Comparison of ENCODE assay signal across 22 cellular contexts in the genomic region with DNA sequence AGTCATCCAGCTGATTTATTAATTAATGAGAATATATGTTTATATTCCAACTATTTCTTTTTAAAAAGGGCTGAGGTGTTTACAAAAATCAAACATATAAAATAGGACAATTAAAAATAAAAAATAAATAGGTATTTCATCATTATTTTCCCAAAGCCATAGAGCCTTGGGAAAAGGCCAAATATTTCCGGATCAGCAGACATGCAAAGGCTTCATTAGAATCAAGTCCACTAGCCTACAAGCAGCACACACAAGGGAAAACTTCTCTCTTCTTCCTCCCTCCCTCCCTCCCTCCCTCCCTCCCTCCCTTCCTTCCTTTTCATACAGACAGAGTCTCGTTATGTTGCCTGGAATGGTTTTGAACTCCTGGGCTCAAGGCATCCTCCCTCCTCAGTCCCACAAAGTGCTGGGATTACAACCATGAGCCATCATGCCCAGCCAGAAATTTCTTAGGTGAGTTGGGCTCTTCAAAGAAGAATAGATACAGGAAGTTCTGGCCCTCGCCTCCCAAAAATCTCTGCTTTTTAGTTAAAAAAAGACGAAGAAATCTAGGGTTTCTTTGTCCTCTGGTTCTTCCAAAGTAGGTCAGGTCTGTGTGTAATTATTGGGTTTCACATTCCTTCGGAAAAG.
DNase-seq lines count a peak whose midpoint lies in the region; ATAC-seq lines count a peak whose summit lies in the region.
"Had no signal": no experiment of that assay in that cellular context is flagged by ENCODE, and none has a peak within 500 bp of the region (broad histone marks: within the 10 kb centered on the region; RNA-seq: fewer than 3 reads in every experiment).

No MANE protein-coding gene starts in this region.

- ATAC-seq in HG02885 (IDR thresholded peaks at IDR 0.05; ENCODE audit: poor library complexity, unreplicated experiment): no peak
- ATAC-seq in HG03565 (IDR thresholded peaks at IDR 0.05; ENCODE audit: unreplicated experiment): no peak
- ATAC-seq: activated T-helper 17 cell treated with anti-CD3 and anti-CD28 coated beads, Interleukin-2, amount 50 U/mL, for 72 hours; heart right ventricle had no signal

- no peaks in the 10 kb centered on the region for H4K20me1 ChIP-seq in GM23248 (ENCODE audit: insufficient read depth)
- no peaks in the 10 kb centered on the region for H4K20me1 ChIP-seq in Karpas-422 (ENCODE audit: insufficient read depth, low read depth, low read length)

- DNase-seq in GM23248 (peak; percentile 27), caudate nucleus (lab: John Stamatoyannopoulos, UW) (peak in 2 of 61 donors; percentile 15 to 29), iPS DF 19.7 (ENCODE audit: low read depth, low spot score) (peak; percentile 30), renal cortical epithelial cell (ENCODE audit: low read depth) (peak; percentile 52), Karpas-422 (no peak)
- no peak for DNase-seq in effector memory CD4-positive, alpha-beta T cell
- DNase-seq: activated CD4-positive, CD25-positive, alpha-beta regulatory T cell; AML-193; Calu3; GDM1; heart right ventricle; kidney; NCI-H1930; NCI-H510A treated with DMSO at 0.1 percent for 48 hours; sigmoid colon; SJCRH30; stimulated activated CD4-positive, alpha-beta T cell treated with anti-CD3 and anti-CD28 coated beads, Interleukin-1b, Interleukin-23, amount 100 ng/mL, for 48 hours had no signal

- H3K4me2 ChIP-seq in GM23248 (ENCODE audit: unreplicated experiment): no peak overlapping the region
- H3K4me2 ChIP-seq in Karpas-422 (ENCODE audit: low read depth, low read length, poor library complexity, severe bottlenecking): no peak overlapping the region

- H3K9ac ChIP-seq in GM23248 (no peak overlapping the region), Karpas-422 (ENCODE audit: low read length) (no peak overlapping the region)

- WGBS in GM23248 (ENCODE audit: low coverage in 1 of 2, low lambda C conversion rate in 2 of 2, missing lambda C conversion rate in 2 of 2), 2 experiments: 32 to 36% methylated on average over 5 of the region's 5 CpGs

- peaks cover 57% of the 10 kb centered on the region for H3K79me2 ChIP-seq in GM23248 (ENCODE audit: insufficient read depth)
- no peaks in the 10 kb centered on the region for H3K79me2 ChIP-seq in Karpas-422 (ENCODE audit: low read length)

- in situ Hi-C loops in GM23248 (cut with MboI): no loop called here

- H2AFZ ChIP-seq in GM23248 (no peak overlapping the region), Karpas-422 (ENCODE audit: low read length) (no peak overlapping the region)

- H3K4me1 ChIP-seq in GM23248 (ENCODE audit: insufficient read depth) (peaks cover 9% of the 10 kb centered on the region), Karpas-422 (ENCODE audit: low read length) (no peaks in the 10 kb centered on the region)
- no peaks in the 10 kb centered on the region for H3K4me1 ChIP-seq in effector memory CD4-positive, alpha-beta T cell (ENCODE audit: control insufficient read depth, insufficient read depth, low read length, poor library complexity, severe bottlenecking)
- H3K4me1 ChIP-seq: SJCRH30 had no signal

- H3F3A ChIP-seq in GM23248 (ENCODE audit: insufficient read depth): 0 out of 2 replicates have a peak, but pooled peaks cover 6% of the 10 kb centered on the region

- H3K4me3 ChIP-seq in GM23248 (no peak overlapping the region), Karpas-422 (ENCODE audit: low read length) (no peak overlapping the region)
- no peak overlapping the region for H3K4me3 ChIP-seq in effector memory CD4-positive, alpha-beta T cell (ENCODE audit: insufficient read depth, low read depth, low read length, poor library complexity, severe bottlenecking)
- H3K4me3 ChIP-seq: heart right ventricle, sigmoid colon, SJCRH30, suprapubic skin had no signal

- H3K36me3 ChIP-seq in GM23248 (ENCODE audit: low read depth): no peaks in the 10 kb centered on the region
- no peaks in the 10 kb centered on the region for H3K36me3 ChIP-seq in effector memory CD4-positive, alpha-beta T cell (ENCODE audit: control insufficient read depth, insufficient read depth, low read length)
- no peaks in the 10 kb centered on the region for H3K36me3 ChIP-seq in Karpas-422 (ENCODE audit: insufficient read depth, low read length)
- H3K36me3 ChIP-seq: heart right ventricle, sigmoid colon, SJCRH30, suprapubic skin had no signal

- H3K9me3 ChIP-seq in GM23248 (ENCODE audit: low read depth): no peaks in the 10 kb centered on the region
- no peaks in the 10 kb centered on the region for H3K9me3 ChIP-seq in effector memory CD4-positive, alpha-beta T cell (ENCODE audit: control insufficient read depth, low read length)
- no peaks in the 10 kb centered on the region for H3K9me3 ChIP-seq in Karpas-422 (ENCODE audit: low read length)
- H3K9me3 ChIP-seq: heart right ventricle, sigmoid colon, SJCRH30, suprapubic skin had no signal

- H3K27me3 ChIP-seq in GM23248 (replicated peaks; ENCODE audit: insufficient read depth) (no peaks in the 10 kb centered on the region), Karpas-422 (ENCODE audit: low read length) (no peaks in the 10 kb centered on the region)
- H3K27me3 ChIP-seq in effector memory CD4-positive, alpha-beta T cell (replicated peaks; ENCODE audit: control insufficient read depth, insufficient read depth, low read length, poor library complexity, severe bottlenecking): no peaks in the 10 kb centered on the region
- H3K27me3 ChIP-seq: heart right ventricle, sigmoid colon, SJCRH30, suprapubic skin had no signal

- 0 out of 2 replicates have a peak, but pooled peaks cover 5% of the 10 kb centered on the region for H3K9me2 ChIP-seq in GM23248 (ENCODE audit: insufficient read depth)
- no peaks in the 10 kb centered on the region for H3K9me2 ChIP-seq in Karpas-422 (replicated peaks; ENCODE audit: insufficient read depth, low read length)

- H3K27ac ChIP-seq in GM23248 (no peak overlapping the region), caudate nucleus (ENCODE audit: low read depth, low read length) (peak overlapping the region; percentile 83), Karpas-422 (ENCODE audit: low read length) (no peak overlapping the region)
- no peak overlapping the region for H3K27ac ChIP-seq in effector memory CD4-positive, alpha-beta T cell (ENCODE audit: insufficient read depth, low read length, poor library complexity, severe bottlenecking)
- H3K27ac ChIP-seq: epithelial cell of prostate, sigmoid colon, SJCRH30, suprapubic skin had no signal

Comparison
In these comparisons a context has a peak if more than half of its experiments do, and no peak if none do; other contexts are left out.
1. DNase-seq: peak in GM23248 (single experiment), iPS DF 19.7 (single experiment) and renal cortical epithelial cell (single experiment); none in effector memory CD4-positive, alpha-beta T cell (0 of 3) and Karpas-422 (single experiment).